8 cellular contexts compared by ENCODE assay signal in genomic region chr18:23862071-23862470, GRCh38.
A peak's percentile ranks its signal among the peaks of the same experiment; 100 is the strongest.
DNase-seq lines count a peak whose midpoint lies in the region; TF ChIP-seq lines count a peak whose summit lies in the region.

No MANE protein-coding gene starts in this region.

- POLR2A ChIA-PET in RWPE1 (lab: Yijun Ruan, JAX; ENCODE audit: low non-redundant PET): no interaction called here

- CTCF ChIA-PET in RWPE1 (lab: Yijun Ruan, JAX): no interaction called here

- no peaks in the 10 kb centered on the region for H3K36me3 ChIP-seq in sigmoid colon
- H3K36me3 ChIP-seq in uterus: no peaks in the 10 kb centered on the region

- intact Hi-C loops in sigmoid colon (cut with DNase I) (no loop called here), uterus (cut with DNase I; ENCODE audit: low total_unique reads) (no loop called here)

- no peaks in the 10 kb centered on the region for H3K27me3 ChIP-seq in sigmoid colon
- H3K27me3 ChIP-seq in uterus: no peaks in the 10 kb centered on the region

- TF ChIP-seq CTCF in RWPE1 (conservative IDR thresholded peaks at IDR 0.05; ENCODE audit: low read depth) (no peak), sigmoid colon (IDR thresholded peaks at IDR 0.05) (no peak), uterus (IDR thresholded peaks at IDR 0.05) (no peak)

- H3K9me3 ChIP-seq in sigmoid colon (no peaks in the 10 kb centered on the region), uterus (no peaks in the 10 kb centered on the region)

- TF ChIP-seq EP300 in sigmoid colon (IDR thresholded peaks at IDR 0.05): no peak

- H3K27ac ChIP-seq in RWPE1 (peak overlapping the region; percentile 53), epithelial cell of prostate (peak overlapping the region; percentile 55), sigmoid colon (peak overlapping the region in 2 of 4 donors; percentile 23 to 27), uterus (no peak overlapping the region)

- TF ChIP-seq POLR2A in sigmoid colon (IDR thresholded peaks at IDR 0.05) (no peak), uterus (IDR thresholded peaks at IDR 0.05) (no peak)

- DNase-seq in GDM1 (lab: John Stamatoyannopoulos, UW) (peak; percentile 77), RWPE1 (ENCODE audit: low spot score) (peak; percentile 34), epithelial cell of prostate (ENCODE audit: low read depth, low spot score) (peak; percentile 69), pons (ENCODE audit: low spot score) (peak; percentile 15), OCI-M1 (lab: John Stamatoyannopoulos, UW) (no peak), sigmoid colon (no peak), uterus (no peak)
- DNase-seq in stimulated activated naive CD4-positive, alpha-beta T cell treated with Interleukin-2 at 50 U/mL for 16 hours (lab: John Stamatoyannopoulos, UW): no peak

- H3K4me1 ChIP-seq in sigmoid colon: no peaks in the 10 kb centered on the region
- H3K4me1 ChIP-seq in uterus: no peaks in the 10 kb centered on the region

- H3K4me3 ChIP-seq in sigmoid colon (no peak overlapping the region), uterus (no peak overlapping the region)

- 38 to 54% methylated on average over 4 of the region's 4 CpGs for WGBS in sigmoid colon, 2 donors

Comparison
In these comparisons a context has a peak if more than half of its experiments do, and no peak if none do; other contexts are left out.
1. DNase-seq: peak in GDM1 (single experiment), RWPE1 (single experiment), epithelial cell of prostate (single experiment) and pons (single experiment); none in OCI-M1 (single experiment), sigmoid colon (single experiment), stimulated activated naive CD4-positive, alpha-beta T cell treated with Interleukin-2 at 50 U/mL for 16 hours (single experiment) and uterus (0 of 2).
2. H3K27ac ChIP-seq: peak in RWPE1 (single experiment) and epithelial cell of prostate (single experiment); none in uterus (0 of 2).